In genomic region chr10:128121750-128122412, GRCh38 we compare ENCODE assay signal across 2 cellular contexts.
TF ChIP-seq lines count a peak whose summit lies in the region.

No MANE protein-coding gene starts in this region.

TF ChIP-seq in GM12878, 131 proteins besides CTCF, POLR2A, EP300 and RAD21:
- TF ChIP-seq BHLHE40 (IDR thresholded peaks at IDR 0.05; ENCODE audit: borderline replicate concordance in 1 of 2, low read depth in 2 of 2, low read length in 1 of 2), result 0 out of 4 replicates have a peak, but pooled peaks of 1 of the 2 experiments have one; percentile 4
- TF ChIP-seq TCF3 (IDR thresholded peaks at IDR 0.05; ENCODE audit: borderline replicate concordance, insufficient read depth, low read depth, low read length), result no peak
- TF ChIP-seq YY1 (IDR thresholded peaks at IDR 0.05; ENCODE audit: low read depth, low read length), result peak; percentile 46; the same call in 1 of the 2 replicates

TF ChIP-seq in WTC11, 78 proteins besides CTCF, POLR2A, EP300 and RAD21:
- TF ChIP-seq TP53 (CRISPR knock-in tag; IDR thresholded peaks at IDR 0.05), result no peak
- TF ChIP-seq E2F5 (CRISPR knock-in tag; IDR thresholded peaks at IDR 0.05), result no peak
- TF ChIP-seq NR2C2 (CRISPR knock-in tag; IDR thresholded peaks at IDR 0.05), result no peak
